ENCODE assay signal across 10 cellular contexts in genomic region chr1:147647796-147648633, GRCh38. TPM values are rescaled to one million over a fixed set of nuclear protein-coding genes. Genes with fewer than 3 reads are reported as not detected.
DNase-seq lines count a peak whose midpoint lies in the region; ATAC-seq, FAIRE-seq and TF ChIP-seq lines count a peak whose summit lies in the region.
"Had no signal": no experiment of that assay in that cellular context is flagged by ENCODE, and none has a peak within 500 bp of the region (broad histone marks: within the 10 kb centered on the region; RNA-seq: fewer than 3 reads in every experiment).

No MANE protein-coding gene starts in this region.

- no peaks in the 10 kb centered on the region for H3K9me2 ChIP-seq in SK-N-SH

- peak; percentile 89 for ATAC-seq in stimulated activated effector memory CD8-positive, alpha-beta T cell treated with anti-CD3 and anti-CD28 coated beads, Interleukin-12 subunit alpha, Interleukin-12 subunit beta, amount 100 ng/mL, for 72 hours
- ATAC-seq: Panc1 had no signal

- H2BK5ac ChIP-seq in H1 (ENCODE audit: low read depth, low read length): no peak overlapping the region

- H3K27ac Mint-ChIP-seq in activated CD4-positive, alpha-beta T cell treated with anti-CD3 and anti-CD28 coated beads, Interleukin-2, amount 10 ng/mL, durations not matched to agents 24 days and 14 days: peak overlapping the region; percentile 83
- peak overlapping the region; percentile 56 for H3K27ac Mint-ChIP-seq in activated CD4-positive, alpha-beta memory T cell treated with anti-CD3 and anti-CD28 coated beads for 36 hours
- H3K27ac Mint-ChIP-seq in stimulated activated effector memory CD8-positive, alpha-beta T cell treated with anti-CD3 and anti-CD28 coated beads, Interleukin-12 subunit alpha, Interleukin-12 subunit beta, amount 100 ng/mL, for 72 hours: peak overlapping the region; percentile 80

- H2AFZ ChIP-seq in H1 (ENCODE audit: low read length): no peak overlapping the region
- H2AFZ ChIP-seq in SK-N-SH (ENCODE audit: low read depth): no peak overlapping the region

- no peak overlapping the region for H2AK5ac ChIP-seq in H1 (ENCODE audit: low read depth, low read length)

- H3K9ac ChIP-seq in H1 (replicated peaks in 1 of 4; ENCODE audit: extremely low read depth in 1 of 4, low read depth in 3 of 4, low read length in 3 of 4) (no peak overlapping the region), SK-N-SH (no peak overlapping the region)

- H3K4me2 ChIP-seq in H1 (ENCODE audit: insufficient read depth in 1 of 2, low read depth in 2 of 2, low read length in 2 of 2): no peak overlapping the region
- no peak overlapping the region for H3K4me2 ChIP-seq in SK-N-SH

- H3K4me1 ChIP-seq in H1 (replicated peaks in 1 of 4; ENCODE audit: control insufficient read depth in 3 of 4, insufficient read depth in 4 of 4, low read length in 3 of 4): no peaks in the 10 kb centered on the region
- H3K4me1 ChIP-seq in SK-N-SH (ENCODE audit: control insufficient read depth in 1 of 2, insufficient read depth in 2 of 2, low read depth in 1 of 2, low read length in 1 of 2): no peaks in the 10 kb centered on the region
- no peaks in the 10 kb centered on the region for H3K4me1 ChIP-seq in testis

- TF ChIP-seq POLR2A in H1 (IDR thresholded peaks at IDR 0.05; ENCODE audit: control extremely low read depth in 1 of 2, low read depth in 2 of 2, low read length in 2 of 2): no peak
- no peak for TF ChIP-seq POLR2A in testis (IDR thresholded peaks at IDR 0.05)

- H3K56ac ChIP-seq in H1 (replicated peaks; ENCODE audit: insufficient read length, low read depth, low read length): no peak overlapping the region

- H3K36me3 Mint-ChIP-seq in activated CD4-positive, alpha-beta T cell treated with anti-CD3 and anti-CD28 coated beads, Interleukin-2, amount 10 ng/mL, durations not matched to agents 24 days and 14 days (ENCODE audit: low read depth): peaks cover 37% of the 10 kb centered on the region
- peaks cover 14% of the 10 kb centered on the region for H3K36me3 Mint-ChIP-seq in activated CD4-positive, alpha-beta memory T cell treated with anti-CD3 and anti-CD28 coated beads for 36 hours
- H3K36me3 Mint-ChIP-seq in stimulated activated effector memory CD8-positive, alpha-beta T cell treated with anti-CD3 and anti-CD28 coated beads, Interleukin-12 subunit alpha, Interleukin-12 subunit beta, amount 100 ng/mL, for 72 hours: peaks cover 17% of the 10 kb centered on the region

- H4K8ac ChIP-seq in H1 (ENCODE audit: extremely low read depth, insufficient read depth, low read length): no peak overlapping the region

- H3K27me3 ChIP-seq in H1 (replicated peaks in 1 of 4; ENCODE audit: control insufficient read depth in 3 of 4, extremely low read depth in 1 of 4, insufficient read depth in 3 of 4, low read length in 3 of 4) (no peaks in the 10 kb centered on the region), SK-N-SH (ENCODE audit: insufficient read depth) (no peaks in the 10 kb centered on the region), testis (no peaks in the 10 kb centered on the region)

- no peak overlapping the region for H3K23ac ChIP-seq in H1 (ENCODE audit: insufficient read length)

- H3K4me3 Mint-ChIP-seq in activated CD4-positive, alpha-beta T cell treated with anti-CD3 and anti-CD28 coated beads, Interleukin-2, amount 10 ng/mL, durations not matched to agents 24 days and 14 days: peak overlapping the region; percentile 67
- peak overlapping the region; percentile 20 for H3K4me3 Mint-ChIP-seq in activated CD4-positive, alpha-beta memory T cell treated with anti-CD3 and anti-CD28 coated beads for 36 hours
- peak overlapping the region; percentile 69 for H3K4me3 Mint-ChIP-seq in stimulated activated effector memory CD8-positive, alpha-beta T cell treated with anti-CD3 and anti-CD28 coated beads, Interleukin-12 subunit alpha, Interleukin-12 subunit beta, amount 100 ng/mL, for 72 hours

- no peak for FAIRE-seq in H1 (lab: Jason Lieb, UNC)

- POLR2A ChIA-PET in activated CD4-positive, alpha-beta memory T cell treated with anti-CD3 and anti-CD28 coated beads for 36 hours (lab: Charles Lee): interaction anchor here (1.2 kb wide), 1 partner anchor 22 kb away, joined by 3 read pairs; the partner anchor contains the start of gene ACP6
- POLR2A ChIA-PET in H1 (lab: Charles Lee; ENCODE audit: partially characterized antibody): no interaction called here
- POLR2A ChIA-PET in SK-N-SH (lab: Yijun Ruan, JAX): no interaction called here

- 88% methylated on average over 13 of the region's 13 CpGs; no CpG with 5 or more reads in 1 of the 2 experiments for WGBS in H1 (ENCODE audit: extremely low coverage in 1 of 2, insufficient coverage in 1 of 2, insufficient read length in 1 of 2, insufficient replicate concordance in 2 of 2, low coverage in 1 of 2, low lambda C conversion rate in 2 of 2, missing lambda C conversion rate in 1 of 2), 2 experiments
- WGBS in SK-N-SH (ENCODE audit: low lambda C conversion rate): 89% methylated on average over 8 of the region's 13 CpGs
- WGBS in testis, 2 donors: 81 to 85% methylated on average over 13 of the region's 13 CpGs

- H3K27ac ChIP-seq in H1 (ENCODE audit: low read depth, low read length): no peak overlapping the region
- H3K27ac ChIP-seq in SK-N-SH (ENCODE audit: low read depth in 2 of 2, low read length in 1 of 2): no peak overlapping the region
- H3K27ac ChIP-seq in testis: no peak overlapping the region

- no peak overlapping the region for H2BK20ac ChIP-seq in H1 (ENCODE audit: low read length)

- no peak overlapping the region for H2BK120ac ChIP-seq in H1 (replicated peaks; ENCODE audit: low read depth, low read length)

- H3K4me3 ChIP-seq in H1 (ENCODE audit: extremely low read depth in 1 of 4, insufficient read depth in 2 of 4, low read depth in 3 of 4, low read length in 4 of 4): no peak overlapping the region
- H3K4me3 ChIP-seq in SK-N-SH (ENCODE audit: low read depth in 2 of 2, low read length in 1 of 2): no peak overlapping the region
- no peak overlapping the region for H3K4me3 ChIP-seq in testis

- H3K4me1 Mint-ChIP-seq in activated CD4-positive, alpha-beta T cell treated with anti-CD3 and anti-CD28 coated beads, Interleukin-2, amount 10 ng/mL, durations not matched to agents 24 days and 14 days: peaks cover 50% of the 10 kb centered on the region
- H3K4me1 Mint-ChIP-seq in activated CD4-positive, alpha-beta memory T cell treated with anti-CD3 and anti-CD28 coated beads for 36 hours (ENCODE audit: low read depth): peaks cover 50% of the 10 kb centered on the region
- peaks cover 62% of the 10 kb centered on the region for H3K4me1 Mint-ChIP-seq in stimulated activated effector memory CD8-positive, alpha-beta T cell treated with anti-CD3 and anti-CD28 coated beads, Interleukin-12 subunit alpha, Interleukin-12 subunit beta, amount 100 ng/mL, for 72 hours

- no peaks in the 10 kb centered on the region for H3K27me3 Mint-ChIP-seq in activated CD4-positive, alpha-beta T cell treated with anti-CD3 and anti-CD28 coated beads, Interleukin-2, amount 10 ng/mL, durations not matched to agents 24 days and 14 days
- no peaks in the 10 kb centered on the region for H3K27me3 Mint-ChIP-seq in activated CD4-positive, alpha-beta memory T cell treated with anti-CD3 and anti-CD28 coated beads for 36 hours

- peak; percentile 25 to 34 (median 29); a peak in 3 of 4 replicates for TF ChIP-seq CTCF in H1 (IDR thresholded peaks at IDR 0.05; ENCODE audit: control extremely low read depth in 1 of 3, insufficient read depth in 1 of 3, low read depth in 1 of 3, low read length in 3 of 3)
- TF ChIP-seq CTCF in SK-N-SH (IDR thresholded peaks at IDR 0.05): no peak
- no peak for TF ChIP-seq CTCF in testis (IDR thresholded peaks at IDR 0.05)

- H3K9me3 ChIP-seq in H1 (ENCODE audit: insufficient read depth in 2 of 2, low read depth in 1 of 2, low read length in 1 of 2) (no peaks in the 10 kb centered on the region), SK-N-SH (no peaks in the 10 kb centered on the region), testis (no peaks in the 10 kb centered on the region)

- H3K36me3 ChIP-seq in H1 (ENCODE audit: control insufficient read depth in 2 of 4, insufficient read depth in 4 of 4, low read length in 3 of 4) (peaks cover 8 to 34% (median 23%) of the 10 kb centered on the region in 4 experiments), SK-N-SH (replicated peaks in 1 of 2; ENCODE audit: control insufficient read depth in 1 of 2, insufficient read depth in 2 of 2, low read length in 1 of 2) (peaks cover 0 to 55% of the 10 kb centered on the region in 2 experiments), testis (ENCODE audit: low read depth, missing control alignments) (no peaks in the 10 kb centered on the region)

- CTCF ChIA-PET in activated CD4-positive, alpha-beta memory T cell treated with anti-CD3 and anti-CD28 coated beads for 36 hours (lab: Charles Lee): interaction anchor here (1.1 to 2.3 kb wide), 3 partner anchors 8 to 245 kb away, joined by 3 to 8 read pairs (median 5); no protein-coding TSS in a partner anchor
- CTCF ChIA-PET in H1 (lab: Charles Lee; ENCODE audit: partially characterized antibody): interaction anchor here (0.5 to 3.3 kb wide), 8 partner anchors 10 to 270 kb away, joined by 3 to 19 read pairs (median 4); no protein-coding TSS in a partner anchor
- CTCF ChIA-PET in SK-N-SH (lab: Yijun Ruan, JAX): interaction anchor here (0.7 to 1.2 kb wide), 3 partner anchors 9 to 21 kb away, joined by 3 read pairs; no protein-coding TSS in a partner anchor

- DNase-seq in activated CD4-positive, alpha-beta T cell treated with anti-CD3 and anti-CD28 coated beads, Interleukin-2, amount 10 ng/mL, durations not matched to agents 24 days and 14 days: peak; percentile 86
- no peak for DNase-seq in activated CD4-positive, alpha-beta T cell treated with anti-CD3 and anti-CD28 coated beads for 1 hour
- peak; percentile 58 for DNase-seq in activated CD4-positive, alpha-beta memory T cell treated with anti-CD3 and anti-CD28 coated beads for 36 hours
- DNase-seq in H1 (ENCODE audit: low read depth in 1 of 2, low spot score in 2 of 2) (no peak), SK-N-SH (no peak), testis (no peak), NCI-H446 (lab: John Stamatoyannopoulos, UW) (no peak)
- peak in 1 of 2 donors; percentile 57 for DNase-seq in stimulated activated effector memory CD8-positive, alpha-beta T cell treated with anti-CD3 and anti-CD28 coated beads, Interleukin-12 subunit alpha, Interleukin-12 subunit beta, amount 100 ng/mL, for 72 hours (ENCODE audit: low spot score in 2 of 2)
- DNase-seq: aorta had no signal

- H4K20me1 ChIP-seq in H1 (replicated peaks in 1 of 2; ENCODE audit: control insufficient read depth in 1 of 2, insufficient read depth in 2 of 2, low read length in 2 of 2): no peaks in the 10 kb centered on the region
- H4K20me1 ChIP-seq in SK-N-SH (ENCODE audit: insufficient read depth): no peaks in the 10 kb centered on the region

- H3F3A ChIP-seq in SK-N-SH (replicated peaks; ENCODE audit: insufficient read depth): no peaks in the 10 kb centered on the region

- H3K14ac ChIP-seq in H1 (ENCODE audit: insufficient read length): no peak overlapping the region

- H4K91ac ChIP-seq in H1 (replicated peaks; ENCODE audit: insufficient read length, low read length): no peak overlapping the region

- no peaks in the 10 kb centered on the region; the same call in 1 of the 2 replicates for H3K23me2 ChIP-seq in H1 (ENCODE audit: low read depth, low read length)

- H3K18ac ChIP-seq in H1 (ENCODE audit: extremely low read depth, low read length): no peak overlapping the region

- H4K5ac ChIP-seq in H1 (ENCODE audit: insufficient read length, low read depth, low read length): no peak overlapping the region

- no peaks in the 10 kb centered on the region for H3K9me3 Mint-ChIP-seq in activated CD4-positive, alpha-beta T cell treated with anti-CD3 and anti-CD28 coated beads, Interleukin-2, amount 10 ng/mL, durations not matched to agents 24 days and 14 days
- no peaks in the 10 kb centered on the region for H3K9me3 Mint-ChIP-seq in activated CD4-positive, alpha-beta memory T cell treated with anti-CD3 and anti-CD28 coated beads for 36 hours
- H3K9me3 Mint-ChIP-seq in stimulated activated effector memory CD8-positive, alpha-beta T cell treated with anti-CD3 and anti-CD28 coated beads, Interleukin-12 subunit alpha, Interleukin-12 subunit beta, amount 100 ng/mL, for 72 hours: no peaks in the 10 kb centered on the region

- no peak overlapping the region for H3K4ac ChIP-seq in H1 (replicated peaks; ENCODE audit: insufficient read length, low read depth, low read length)

- H2BK12ac ChIP-seq in H1 (ENCODE audit: low read depth, low read length): no peak overlapping the region

- intact Hi-C loops in activated CD4-positive, alpha-beta T cell treated with anti-CD3 and anti-CD28 coated beads, Interleukin-2, amount 10 ng/mL, durations not matched to agents 24 days and 14 days (cut with micrococcal nuclease): loop anchor here (2.0 kb wide), 1 partner anchor 47 kb away; no protein-coding TSS in a partner anchor
- intact Hi-C loops in activated CD4-positive, alpha-beta memory T cell treated with anti-CD3 and anti-CD28 coated beads for 36 hours (cut with micrococcal nuclease): loop anchor here (2.0 to 10.0 kb wide), 2 partner anchors 21 to 363 kb away; no protein-coding TSS in a partner anchor
- intact Hi-C loops in testis (cut with DNase I; ENCODE audit: low total_unique reads): no loop called here

- TF ChIP-seq EP300 in H1 (IDR thresholded peaks at IDR 0.05; ENCODE audit: borderline replicate concordance in 1 of 2, low read depth in 2 of 2, low read length in 2 of 2) (no peak), SK-N-SH (IDR thresholded peaks at IDR 0.05; ENCODE audit: borderline replicate concordance in 1 of 2, low read depth in 1 of 2, low read length in 1 of 2) (no peak)

- TF ChIP-seq RAD21 in H1 (IDR thresholded peaks at IDR 0.05 in 1 of 2, conservative IDR thresholded peaks at IDR 0.05 in 1 of 2; ENCODE audit: low read depth in 2 of 2, low read length in 2 of 2) (peak; percentile 5 to 29; a peak in 3 of 4 replicates), SK-N-SH (IDR thresholded peaks at IDR 0.05; ENCODE audit: low read length) (no peak)

- no peaks in the 10 kb centered on the region for H3K79me2 ChIP-seq in H1 (ENCODE audit: control insufficient read depth in 1 of 2, insufficient read depth in 2 of 2, low read length in 2 of 2)
- H3K79me2 ChIP-seq in SK-N-SH (ENCODE audit: insufficient read depth): no peaks in the 10 kb centered on the region

- H2BK15ac ChIP-seq in H1 (ENCODE audit: low read length): no peak overlapping the region

- no peaks in the 10 kb centered on the region for H3K79me1 ChIP-seq in H1 (ENCODE audit: low read depth, low read length)

RNA-seq across cellular contexts. Expression of gene ACP6, which starts 22.3 kb away (rescaled TPM):
- 9.5 and 15.3 TPM in 2 replicates for total RNA-seq in activated CD4-positive, alpha-beta T cell treated with anti-CD3 and anti-CD28 coated beads, Interleukin-2, amount 10 ng/mL, durations not matched to agents 24 days and 14 days
- 10 to 100 TPM; 11.6 to 12.5 TPM for total RNA-seq in activated CD4-positive, alpha-beta memory T cell treated with anti-CD3 and anti-CD28 coated beads for 36 hours
- 17.1 and 17.7 TPM in 2 replicates for total RNA-seq in H1 (2021; fragmentation: NEBNext Ultra II Directional; extraction: Animal tissue kit (Norgen Biotek cat#: 25700))
- 11.3 and 11.4 TPM in 2 replicates for polyA plus RNA-seq in H1 (2011; rRNA removed)
- polyA plus RNA-seq in H1 (2011; cell fraction: cytosol; rRNA removed): 15.8 TPM
- 42.6 TPM for polyA plus RNA-seq in H1 (2011; cell fraction: nucleus; rRNA removed)
- 15.5 to 21.6 TPM (median 16.7 TPM) in 4 replicates for polyA plus RNA-seq in H1 (2012, experiment 1 of 2)
- 8.1 TPM for polyA plus RNA-seq in H1 (2012, experiment 2 of 2)
- 13.1 TPM for polyA plus RNA-seq in H1 (2013, experiment 1 of 2)
- 13.4 TPM for polyA plus RNA-seq in H1 (2013, experiment 2 of 2)
- polyA minus RNA-seq in H1 (2011; rRNA and poly(A)+ RNA removed): 14.4 and 16.6 TPM in 2 replicates
- polyA minus RNA-seq in H1 (2011; cell fraction: cytosol; rRNA and poly(A)+ RNA removed): 8.4 TPM
- 26.4 TPM for polyA minus RNA-seq in H1 (2011; cell fraction: nucleus; rRNA and poly(A)+ RNA removed)
- polyA plus RNA-seq in SK-N-SH (2012; rRNA removed): 10.9 and 16.2 TPM in 2 replicates
- polyA plus RNA-seq in SK-N-SH (2012; cell fraction: cytosol; rRNA removed): 6.5 and 7.3 TPM in 2 replicates
- 78.4 and 84.8 TPM in 2 replicates for polyA plus RNA-seq in SK-N-SH (2012; cell fraction: nucleus; rRNA removed)
- 10 to 100 TPM; 12.0 to 25.4 TPM for total RNA-seq in testis
- 21.6 TPM for polyA plus RNA-seq in testis (ENCODE audit: insufficient read depth, low read depth, low replicate concordance)

Comparison
In these comparisons a context has a peak if more than half of its experiments do, and no peak if none do; other contexts are left out.
1. DNase-seq: peak in activated CD4-positive, alpha-beta T cell treated with anti-CD3 and anti-CD28 coated beads, Interleukin-2, amount 10 ng/mL, durations not matched to agents 24 days and 14 days (single experiment) and activated CD4-positive, alpha-beta memory T cell treated with anti-CD3 and anti-CD28 coated beads for 36 hours (single experiment); none in activated CD4-positive, alpha-beta T cell treated with anti-CD3 and anti-CD28 coated beads for 1 hour (single experiment), H1 (0 of 2), SK-N-SH (single experiment), testis (single experiment) and NCI-H446 (0 of 2).
2. CTCF ChIP-seq: peak in H1 (3 of 3); none in SK-N-SH (single experiment) and testis (0 of 3).
3. Peak in every context shown above with its lines, with median percentiles within 50 percentile points of each other: H3K27ac Mint-ChIP-seq and H3K4me3 Mint-ChIP-seq.